8 cellular contexts compared by ENCODE assay signal in the genomic region with DNA sequence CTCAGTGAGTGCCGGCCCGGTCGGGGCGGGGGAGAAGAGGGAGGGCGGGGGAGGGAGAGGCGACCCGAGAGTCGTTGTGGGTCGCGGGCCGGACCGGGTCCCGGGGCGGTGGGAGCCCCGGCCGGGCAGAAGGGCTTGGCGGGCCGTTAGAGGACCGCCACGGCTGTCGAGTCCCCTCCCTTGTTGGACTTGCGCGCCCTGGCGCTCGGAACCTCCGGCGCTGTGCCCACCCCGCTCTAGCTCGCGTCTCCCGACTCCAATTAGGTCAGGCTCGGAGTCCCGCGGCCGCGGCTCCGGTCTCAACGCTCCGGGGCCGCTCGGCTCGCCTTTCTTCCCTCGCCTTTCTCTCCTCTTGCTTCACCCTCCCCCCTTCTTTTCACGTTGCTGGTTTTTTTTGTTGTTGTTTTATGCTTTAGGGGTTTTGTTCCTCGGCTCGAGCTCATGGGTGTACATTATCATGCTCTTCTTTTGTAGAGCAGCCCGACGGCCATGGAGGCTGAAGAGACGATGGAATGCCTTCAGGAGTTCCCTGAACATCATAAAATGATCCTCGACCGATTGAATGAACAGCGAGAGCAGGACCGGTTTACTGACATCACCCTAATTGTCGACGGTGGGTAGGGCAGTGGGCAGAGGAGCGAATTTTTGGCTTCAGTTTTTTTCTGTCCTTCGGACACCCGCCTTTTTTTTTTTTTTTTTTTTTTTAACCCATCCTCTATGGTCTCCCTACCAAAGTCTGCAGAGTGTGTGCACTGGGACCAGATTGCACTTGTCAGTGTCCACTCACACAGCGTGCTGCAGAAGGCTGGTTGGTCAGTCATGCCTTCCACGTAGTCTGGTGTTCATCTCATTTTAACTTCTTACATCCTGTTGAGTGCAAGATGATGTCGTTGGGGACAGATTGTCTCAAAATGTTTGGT. TPM values are rescaled to one million over a fixed set of nuclear protein-coding genes. Genes with fewer than 3 reads are reported as not detected.
A peak's percentile ranks its signal among the peaks of the same experiment; 100 is the strongest.
DNase-seq lines count a peak whose midpoint lies in the region; ATAC-seq and TF ChIP-seq lines count a peak whose summit lies in the region.

No MANE protein-coding gene starts in this region.

- intact Hi-C loops in PC-3 (cut with micrococcal nuclease), result loop anchor here (2.0 to 5.0 kb wide), 3 partner anchors 71 to 265 kb away; partner anchors contain the start of gene NIM1K

- no peaks in the 10 kb centered on the region for H3K27me3 ChIP-seq in PC-3 (ENCODE audit: low read length)

- peak overlapping the region; percentile 92 for H3K27ac ChIP-seq in PC-3 (ENCODE audit: low read length)

- H2AFZ ChIP-seq in PC-3 (ENCODE audit: low read length), result peak overlapping the region; percentile 91

- peaks cover 36% of the 10 kb centered on the region for H3K36me3 ChIP-seq in PC-3 (ENCODE audit: low read depth, low read length)

- DNase-seq in NCI-H1436 (lab: John Stamatoyannopoulos, UW) (peak; percentile 76), NCI-H1436 treated with DMSO at 0.1 percent for 48 hours (lab: John Stamatoyannopoulos, UW) (no peak), PC-3 (peak; percentile 46), choroid plexus epithelial cell (ENCODE audit: low read depth) (peak; percentile 71), left lobe of liver (ENCODE audit: low spot score) (peak; percentile 49), superior temporal gyrus (ENCODE audit: extremely low spot score) (peak; percentile 56)

- ATAC-seq in GM19467 (IDR thresholded peaks at IDR 0.05; ENCODE audit: unreplicated experiment) (peak; percentile 42), HG03558 (IDR thresholded peaks at IDR 0.05; ENCODE audit: extremely low read depth, unreplicated experiment) (peak; percentile 19), PC-3 (peak; percentile 44), left lobe of liver (peak; percentile 64)

- no peaks in the 10 kb centered on the region for H3K9me3 ChIP-seq in PC-3 (ENCODE audit: low read length)

- peaks cover 18% of the 10 kb centered on the region; the same call in 1 of the 2 replicates for H4K20me1 ChIP-seq in PC-3 (ENCODE audit: low read length)

- no peaks in the 10 kb centered on the region for H3F3A ChIP-seq in PC-3 (ENCODE audit: low read length, unreplicated experiment)

- H3K4me3 ChIP-seq in PC-3 (ENCODE audit: low read length) (peak overlapping the region; percentile 79), choroid plexus epithelial cell (ENCODE audit: low read depth, low read length) (peak overlapping the region; percentile 84)

- peaks cover 27% of the 10 kb centered on the region for H3K4me1 ChIP-seq in PC-3 (ENCODE audit: insufficient read depth, low read length)

- no TSS peak for BruUV-seq in PC-3 (replicated peaks; lab: Mats Ljungman, UMichigan)

- POLR2A ChIA-PET in PC-3 (lab: Charles Lee; ENCODE audit: unreplicated experiment), result interaction anchor here (0.6 to 1.2 kb wide), 8 partner anchors 27 to 434 kb away, joined by 3 to 8 read pairs (median 4); partner anchors contain the start of gene TMEM267

- CTCF ChIA-PET in PC-3 (lab: Charles Lee), result interaction anchor here (0.6 to 1.0 kb wide), 3 partner anchors 16 to 81 kb away, joined by 4 to 6 read pairs (median 4); no protein-coding TSS in a partner anchor

- peak overlapping the region; percentile 95 for H3K9ac ChIP-seq in PC-3 (ENCODE audit: low read length)

- H3K9me2 ChIP-seq in PC-3 (replicated peaks; ENCODE audit: low read length), result no peaks in the 10 kb centered on the region

- TF ChIP-seq CTCF in PC-3 (conservative IDR thresholded peaks at IDR 0.05; ENCODE audit: low read depth, low read length) (no peak), choroid plexus epithelial cell (conservative IDR thresholded peaks at IDR 0.05; ENCODE audit: low read depth, low read length) (no peak)

- peak overlapping the region; percentile 85 for H3K4me2 ChIP-seq in PC-3 (ENCODE audit: low read length)

- H3K79me2 ChIP-seq in PC-3 (ENCODE audit: low read length), result peaks cover 54% of the 10 kb centered on the region

RNA-seq across cellular contexts. Expression of gene ZNF131, which starts 1.1 kb away (rescaled TPM):
- 37.3 and 41.5 TPM in 2 replicates for total RNA-seq in PC-3 (2014; rRNA removed)
- total RNA-seq in left lobe of liver, result 12.4 TPM
